In genomic region chr19:40171293-40171692, GRCh38 we compare ENCODE assay signal across 3 cellular contexts. TPM values are rescaled to one million over a fixed set of nuclear protein-coding genes. Genes with fewer than 3 reads are reported as not detected.
"Had no signal": no experiment of that assay in that cellular context is flagged by ENCODE, and none has a peak within 500 bp of the region (broad histone marks: within the 10 kb centered on the region; RNA-seq: fewer than 3 reads in every experiment).

No MANE protein-coding gene starts in this region.

RNA-seq across cellular contexts. Expression of gene TTC9B, which starts 46.9 kb away (rescaled TPM):
- total RNA-seq: NCI-H460, Right ventricle myocardium inferior, SJCRH30 had no signal

RNA-seq across cellular contexts. Expression of gene CCNP, which starts 55.2 kb away (rescaled TPM):
- total RNA-seq: Right ventricle myocardium inferior, SJCRH30 had no signal
